ENCODE assay signal across 8 cellular contexts in genomic region chr18:34867520-34867919, GRCh38.
DNase-seq lines count a peak whose midpoint lies in the region; ATAC-seq and TF ChIP-seq lines count a peak whose summit lies in the region.

No MANE protein-coding gene starts in this region.

- ATAC-seq in HG02973 (IDR thresholded peaks at IDR 0.05; ENCODE audit: unreplicated experiment) (no peak), HG03442 (IDR thresholded peaks at IDR 0.05; ENCODE audit: unreplicated experiment) (no peak)

- no peaks in the 10 kb centered on the region for H4K20me1 ChIP-seq in OCI-LY1 (ENCODE audit: insufficient read depth, low read length)

- no peak overlapping the region for H2AFZ ChIP-seq in OCI-LY1 (ENCODE audit: low read length)

- H3F3A ChIP-seq in OCI-LY1 (ENCODE audit: insufficient read depth, low read length): no peaks in the 10 kb centered on the region

- DNase-seq in A172 (ENCODE audit: low spot score) (peak; percentile 27), GM20000 (ENCODE audit: low spot score) (no peak), germinal center (ENCODE audit: low spot score) (peak; percentile 3), amygdala (lab: John Stamatoyannopoulos, UW) (no peak), RWPE1 (ENCODE audit: low spot score) (no peak)

- no peaks in the 10 kb centered on the region for H3K4me1 ChIP-seq in OCI-LY1 (ENCODE audit: insufficient read depth, low read length, severe bottlenecking)

- CTCF ChIA-PET in RWPE1 (lab: Yijun Ruan, JAX): no interaction called here

- no peak overlapping the region for H3K4me2 ChIP-seq in OCI-LY1 (ENCODE audit: low read length)

- H3K27me3 ChIP-seq in OCI-LY1 (ENCODE audit: insufficient read depth, low read length): no peaks in the 10 kb centered on the region

- no peaks in the 10 kb centered on the region for H3K9me2 ChIP-seq in OCI-LY1 (ENCODE audit: low read depth, low read length)

- H3K4me3 ChIP-seq in OCI-LY1 (ENCODE audit: low read depth, low read length, poor library complexity, severe bottlenecking): no peak overlapping the region

- H3K27ac ChIP-seq in OCI-LY1 (ENCODE audit: low read depth, low read length, poor library complexity, severe bottlenecking): no peak overlapping the region
- H3K27ac ChIP-seq in RWPE1: no peak overlapping the region

- no peaks in the 10 kb centered on the region for H3K79me2 ChIP-seq in OCI-LY1 (ENCODE audit: insufficient read depth, low read length)

- H3K36me3 ChIP-seq in OCI-LY1 (ENCODE audit: insufficient read depth, low read length): no peaks in the 10 kb centered on the region

- no peak overlapping the region for H3K9ac ChIP-seq in OCI-LY1 (ENCODE audit: low read length)

- TF ChIP-seq CTCF in GM20000 (IDR thresholded peaks at IDR 0.05; ENCODE audit: extremely low read depth, missing control alignments): peak; percentile 1
- TF ChIP-seq CTCF in OCI-LY1 (IDR thresholded peaks at IDR 0.05; ENCODE audit: low read length): peak; percentile 45; the same call in 1 of the 2 replicates
- TF ChIP-seq CTCF in RWPE1 (conservative IDR thresholded peaks at IDR 0.05; ENCODE audit: low read depth): no peak

- POLR2A ChIA-PET in RWPE1 (lab: Yijun Ruan, JAX; ENCODE audit: low non-redundant PET): no interaction called here

- no peaks in the 10 kb centered on the region for H3K9me3 ChIP-seq in OCI-LY1 (ENCODE audit: low read length)

Comparison
In these comparisons a context has a peak if more than half of its experiments do, and no peak if none do; other contexts are left out.
1. DNase-seq: peak in A172 (single experiment) and germinal center (single experiment); none in GM20000 (single experiment), amygdala (0 of 56) and RWPE1 (single experiment).